1 cellular context compared by ENCODE assay signal in the genomic region with DNA sequence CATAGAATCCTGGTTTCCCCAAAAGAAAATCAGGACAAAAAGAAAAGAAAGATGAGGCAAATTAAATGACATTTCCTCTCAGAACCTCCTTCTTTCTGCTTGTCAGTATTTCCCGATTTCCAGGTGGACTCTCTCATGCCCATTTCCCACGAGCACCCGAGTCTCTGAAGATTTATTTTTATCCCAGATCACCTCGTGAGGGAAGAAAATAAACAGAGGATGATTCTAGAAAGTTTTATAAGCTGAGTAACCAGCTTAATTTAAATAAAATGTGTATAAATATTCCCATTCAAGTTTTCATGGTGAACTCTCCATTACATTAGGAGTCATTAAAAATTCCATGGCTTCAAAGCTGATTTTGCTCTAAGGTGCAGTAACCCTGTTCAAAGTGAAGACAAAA.
TF ChIP-seq lines count a peak whose summit lies in the region.

No MANE protein-coding gene starts in this region.

TF ChIP-seq in neural cell, 6 proteins besides CTCF, POLR2A, EP300 and RAD21:
- TF ChIP-seq EZH2 (IDR thresholded peaks at IDR 0.05; ENCODE audit: borderline replicate concordance, insufficient read depth, low read length, poor library complexity, severe bottlenecking) (no peak), SMC3 (conservative IDR thresholded peaks at IDR 0.05; ENCODE audit: poor library complexity) (no peak), POLR2AphosphoS5 (IDR thresholded peaks at IDR 0.05) (no peak), TAF1 (IDR thresholded peaks at IDR 0.05; ENCODE audit: low read depth) (no peak), MXI1 (conservative IDR thresholded peaks at IDR 0.05; ENCODE audit: poor library complexity, severe bottlenecking) (no peak)
- TF ChIP-seq, protein P1, sequence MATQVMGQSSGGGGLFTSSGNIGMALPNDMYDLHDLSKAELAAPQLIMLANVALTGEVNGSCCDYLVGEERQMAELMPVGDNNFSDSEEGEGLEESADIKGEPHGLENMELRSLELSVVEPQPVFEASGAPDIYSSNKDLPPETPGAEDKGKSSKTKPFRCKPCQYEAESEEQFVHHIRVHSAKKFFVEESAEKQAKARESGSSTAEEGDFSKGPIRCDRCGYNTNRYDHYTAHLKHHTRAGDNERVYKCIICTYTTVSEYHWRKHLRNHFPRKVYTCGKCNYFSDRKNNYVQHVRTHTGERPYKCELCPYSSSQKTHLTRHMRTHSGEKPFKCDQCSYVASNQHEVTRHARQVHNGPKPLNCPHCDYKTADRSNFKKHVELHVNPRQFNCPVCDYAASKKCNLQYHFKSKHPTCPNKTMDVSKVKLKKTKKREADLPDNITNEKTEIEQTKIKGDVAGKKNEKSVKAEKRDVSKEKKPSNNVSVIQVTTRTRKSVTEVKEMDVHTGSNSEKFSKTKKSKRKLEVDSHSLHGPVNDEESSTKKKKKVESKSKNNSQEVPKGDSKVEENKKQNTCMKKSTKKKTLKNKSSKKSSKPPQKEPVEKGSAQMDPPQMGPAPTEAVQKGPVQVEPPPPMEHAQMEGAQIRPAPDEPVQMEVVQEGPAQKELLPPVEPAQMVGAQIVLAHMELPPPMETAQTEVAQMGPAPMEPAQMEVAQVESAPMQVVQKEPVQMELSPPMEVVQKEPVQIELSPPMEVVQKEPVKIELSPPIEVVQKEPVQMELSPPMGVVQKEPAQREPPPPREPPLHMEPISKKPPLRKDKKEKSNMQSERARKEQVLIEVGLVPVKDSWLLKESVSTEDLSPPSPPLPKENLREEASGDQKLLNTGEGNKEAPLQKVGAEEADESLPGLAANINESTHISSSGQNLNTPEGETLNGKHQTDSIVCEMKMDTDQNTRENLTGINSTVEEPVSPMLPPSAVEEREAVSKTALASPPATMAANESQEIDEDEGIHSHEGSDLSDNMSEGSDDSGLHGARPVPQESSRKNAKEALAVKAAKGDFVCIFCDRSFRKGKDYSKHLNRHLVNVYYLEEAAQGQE (IDR thresholded peaks at IDR 0.05; ENCODE audit: borderline replicate concordance): no peak
